14 cellular contexts compared by ENCODE assay signal in the genomic region with DNA sequence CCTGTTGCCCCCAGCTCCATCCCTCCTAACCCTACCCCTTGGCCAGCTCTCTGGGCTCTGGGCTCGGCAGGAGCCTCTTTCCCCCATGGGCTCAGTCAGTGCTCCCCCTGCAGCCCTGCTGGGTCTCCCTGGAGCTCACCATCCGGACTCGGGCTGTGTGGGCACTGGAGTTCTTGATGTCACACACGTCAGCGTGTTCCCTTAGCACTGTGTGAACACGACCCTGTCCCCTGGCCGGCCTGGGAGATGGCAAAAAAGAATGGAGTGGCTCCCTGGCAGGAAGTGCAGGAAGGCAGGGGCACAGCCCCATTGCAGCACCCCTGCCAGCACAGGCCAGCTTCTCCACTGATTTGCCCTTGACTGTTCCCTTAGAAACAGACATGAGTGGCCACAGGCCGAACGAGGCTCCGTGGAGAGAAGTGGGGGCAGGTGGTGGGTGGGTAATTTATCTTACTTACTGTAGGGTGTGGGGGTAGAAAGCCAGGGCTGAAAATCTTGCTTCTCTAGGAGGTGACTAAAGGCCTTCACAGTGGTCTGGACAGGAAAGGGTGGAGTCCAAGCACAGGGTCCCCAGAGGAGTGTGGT.
DNase-seq lines count a peak whose midpoint lies in the region; FAIRE-seq and TF ChIP-seq lines count a peak whose summit lies in the region.
"Had no signal": no experiment of that assay in that cellular context is flagged by ENCODE, and none has a peak within 500 bp of the region (broad histone marks: within the 10 kb centered on the region; RNA-seq: fewer than 3 reads in every experiment).

No MANE protein-coding gene starts in this region.

- intact Hi-C loops in thyroid gland (cut with DNase I) = no loop called here

- no peaks in the 10 kb centered on the region for H3K36me3 ChIP-seq in thyroid gland
- H3K36me3 ChIP-seq: tibial artery had no signal

- no peaks in the 10 kb centered on the region for H3K27me3 ChIP-seq in thyroid gland
- H3K27me3 ChIP-seq: tibial artery had no signal

- no peaks in the 10 kb centered on the region for H3K9me3 ChIP-seq in thyroid gland
- H3K9me3 ChIP-seq: tibial artery had no signal

- 2 to 7% methylated on average over 9 to 10 of the region's 10 CpGs for WGBS in thyroid gland, 2 donors

- TF ChIP-seq CTCF in thyroid gland (IDR thresholded peaks at IDR 0.05) = no peak

- H3K4me3 ChIP-seq in thyroid gland (replicated peaks in 1 of 3) = no peak overlapping the region
- H3K4me3 ChIP-seq: lung, tibial artery had no signal

- peaks cover 40 to 50% of the 10 kb centered on the region in 2 donors for H3K4me1 ChIP-seq in thyroid gland

- H3K27ac ChIP-seq in caudate nucleus (ENCODE audit: low read depth, low read length) (peak overlapping the region; percentile 21), thyroid gland (peak overlapping the region; percentile 21 to 87 (median 70))
- H3K27ac ChIP-seq: epithelial cell of prostate, tibial artery had no signal

- no peak for TF ChIP-seq POLR2A in thyroid gland (IDR thresholded peaks at IDR 0.05)

- FAIRE-seq in frontal cortex (lab: Jason Lieb, UNC) = no peak
- FAIRE-seq: A204.1 had no signal

- DNase-seq in NCI-H2227 (lab: John Stamatoyannopoulos, UW; ENCODE audit: unreplicated experiment) (peak; percentile 12), NCI-H2227 treated with DMSO at 0.1 percent for 48 hours (lab: John Stamatoyannopoulos, UW) (no peak), caudate nucleus (lab: John Stamatoyannopoulos, UW) (peak in 7 of 61 donors; percentile 27 to 68 (median 58)), mesenteric fat pad (ENCODE audit: low spot score) (peak; percentile 67), thyroid gland (peak; percentile 38 to 39), frontal cortex (ENCODE audit: low spot score in 2 of 2) (no peak), retina (no peak)
- DNase-seq in activated naive CD4-positive, alpha-beta T cell treated with anti-CD3 and anti-CD28 coated beads, Interleukin-2, amount 50 U/mL, for 16 hours = no peak
- DNase-seq: KG1; stimulated activated CD4-positive, alpha-beta T cell treated with anti-CD3 and anti-CD28 coated beads, Interleukin-2, amount 100 ng/mL, for 24 hours had no signal

Comparison
In these comparisons a context has a peak if more than half of its experiments do, and no peak if none do; other contexts are left out.
1. DNase-seq: peak in NCI-H2227 (single experiment), mesenteric fat pad (single experiment) and thyroid gland (2 of 2); none in NCI-H2227 treated with DMSO at 0.1 percent for 48 hours (single experiment), frontal cortex (0 of 2), activated naive CD4-positive, alpha-beta T cell treated with anti-CD3 and anti-CD28 coated beads, Interleukin-2, amount 50 U/mL, for 16 hours (single experiment) and retina (single experiment).